Comparison of ENCODE assay signal across 1 cellular context in the genomic region with DNA sequence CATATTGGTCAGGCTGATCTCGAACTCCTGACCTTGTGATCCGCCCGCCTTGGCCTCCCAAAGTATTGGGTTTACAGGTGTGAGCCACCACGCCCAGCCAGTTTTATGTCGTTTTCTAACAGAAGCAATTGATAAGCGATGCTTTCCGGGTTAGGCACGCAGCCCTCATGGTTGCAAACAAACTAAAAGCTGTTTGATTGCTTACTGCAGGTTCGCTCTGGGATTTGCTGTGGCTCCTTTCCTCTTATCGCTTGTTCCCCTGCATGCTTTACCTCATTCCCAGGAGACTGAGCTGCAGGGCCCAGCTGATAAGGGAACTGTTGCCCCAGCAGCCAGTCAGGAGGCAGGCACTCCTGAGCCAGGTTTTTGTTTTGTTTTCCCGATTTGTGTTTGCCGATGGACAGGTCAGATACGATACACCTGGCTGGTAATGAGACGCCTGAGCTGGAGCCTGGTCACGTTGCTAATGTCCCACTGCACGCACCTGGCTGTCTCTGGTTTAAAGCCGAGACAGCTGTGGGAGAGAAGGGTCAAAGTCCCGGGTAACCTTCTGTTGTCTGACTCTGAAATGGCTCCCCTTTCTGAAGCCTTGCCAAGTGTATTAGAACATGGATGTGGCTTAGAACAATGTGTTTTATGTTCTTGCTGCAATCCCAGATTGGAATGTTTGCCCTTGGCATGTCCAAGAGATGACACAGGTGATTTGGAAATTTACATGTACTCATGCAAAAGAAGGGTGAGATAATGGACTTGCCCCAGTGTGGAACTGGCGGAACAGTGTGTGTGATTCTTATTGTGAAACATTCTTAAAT.
TF ChIP-seq lines count a peak whose summit lies in the region.

No MANE protein-coding gene starts in this region.

TF ChIP-seq in HepG2, 621 proteins besides CTCF, POLR2A, EP300 and RAD21 (continued from another document and continues in another):
- TF ChIP-seq, protein P1, sequence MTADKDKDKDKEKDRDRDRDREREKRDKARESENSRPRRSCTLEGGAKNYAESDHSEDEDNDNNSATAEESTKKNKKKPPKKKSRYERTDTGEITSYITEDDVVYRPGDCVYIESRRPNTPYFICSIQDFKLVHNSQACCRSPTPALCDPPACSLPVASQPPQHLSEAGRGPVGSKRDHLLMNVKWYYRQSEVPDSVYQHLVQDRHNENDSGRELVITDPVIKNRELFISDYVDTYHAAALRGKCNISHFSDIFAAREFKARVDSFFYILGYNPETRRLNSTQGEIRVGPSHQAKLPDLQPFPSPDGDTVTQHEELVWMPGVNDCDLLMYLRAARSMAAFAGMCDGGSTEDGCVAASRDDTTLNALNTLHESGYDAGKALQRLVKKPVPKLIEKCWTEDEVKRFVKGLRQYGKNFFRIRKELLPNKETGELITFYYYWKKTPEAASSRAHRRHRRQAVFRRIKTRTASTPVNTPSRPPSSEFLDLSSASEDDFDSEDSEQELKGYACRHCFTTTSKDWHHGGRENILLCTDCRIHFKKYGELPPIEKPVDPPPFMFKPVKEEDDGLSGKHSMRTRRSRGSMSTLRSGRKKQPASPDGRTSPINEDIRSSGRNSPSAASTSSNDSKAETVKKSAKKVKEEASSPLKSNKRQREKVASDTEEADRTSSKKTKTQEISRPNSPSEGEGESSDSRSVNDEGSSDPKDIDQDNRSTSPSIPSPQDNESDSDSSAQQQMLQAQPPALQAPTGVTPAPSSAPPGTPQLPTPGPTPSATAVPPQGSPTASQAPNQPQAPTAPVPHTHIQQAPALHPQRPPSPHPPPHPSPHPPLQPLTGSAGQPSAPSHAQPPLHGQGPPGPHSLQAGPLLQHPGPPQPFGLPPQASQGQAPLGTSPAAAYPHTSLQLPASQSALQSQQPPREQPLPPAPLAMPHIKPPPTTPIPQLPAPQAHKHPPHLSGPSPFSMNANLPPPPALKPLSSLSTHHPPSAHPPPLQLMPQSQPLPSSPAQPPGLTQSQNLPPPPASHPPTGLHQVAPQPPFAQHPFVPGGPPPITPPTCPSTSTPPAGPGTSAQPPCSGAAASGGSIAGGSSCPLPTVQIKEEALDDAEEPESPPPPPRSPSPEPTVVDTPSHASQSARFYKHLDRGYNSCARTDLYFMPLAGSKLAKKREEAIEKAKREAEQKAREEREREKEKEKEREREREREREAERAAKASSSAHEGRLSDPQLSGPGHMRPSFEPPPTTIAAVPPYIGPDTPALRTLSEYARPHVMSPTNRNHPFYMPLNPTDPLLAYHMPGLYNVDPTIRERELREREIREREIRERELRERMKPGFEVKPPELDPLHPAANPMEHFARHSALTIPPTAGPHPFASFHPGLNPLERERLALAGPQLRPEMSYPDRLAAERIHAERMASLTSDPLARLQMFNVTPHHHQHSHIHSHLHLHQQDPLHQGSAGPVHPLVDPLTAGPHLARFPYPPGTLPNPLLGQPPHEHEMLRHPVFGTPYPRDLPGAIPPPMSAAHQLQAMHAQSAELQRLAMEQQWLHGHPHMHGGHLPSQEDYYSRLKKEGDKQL (CRISPR knock-in tag; IDR thresholded peaks at IDR 0.05; ENCODE audit: low read depth), result no peak
- TF ChIP-seq ZNF724P (CRISPR knock-in tag; IDR thresholded peaks at IDR 0.05; ENCODE audit: borderline replicate concordance), result peak; percentile 91; the same call in 1 of the 2 replicates
- TF ChIP-seq, protein P2, sequence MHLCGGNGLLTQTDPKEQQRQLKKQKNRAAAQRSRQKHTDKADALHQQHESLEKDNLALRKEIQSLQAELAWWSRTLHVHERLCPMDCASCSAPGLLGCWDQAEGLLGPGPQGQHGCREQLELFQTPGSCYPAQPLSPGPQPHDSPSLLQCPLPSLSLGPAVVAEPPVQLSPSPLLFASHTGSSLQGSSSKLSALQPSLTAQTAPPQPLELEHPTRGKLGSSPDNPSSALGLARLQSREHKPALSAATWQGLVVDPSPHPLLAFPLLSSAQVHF (CRISPR knock-in tag; IDR thresholded peaks at IDR 0.05), result peak; percentile 69; the same call in 1 of the 2 replicates
- peak; percentile 37; the same call in 1 of the 2 replicates for TF ChIP-seq ZSCAN20 (CRISPR knock-in tag; IDR thresholded peaks at IDR 0.05; ENCODE audit: borderline replicate concordance)
- peak; percentile 97 for TF ChIP-seq SOX13 (IDR thresholded peaks at IDR 0.05)
- TF ChIP-seq SOX13 (CRISPR knock-in tag; conservative IDR thresholded peaks at IDR 0.05 in 1 of 2, IDR thresholded peaks at IDR 0.05 in 1 of 2), result peak in 1 of 2 experiments; percentile 99; a peak in 2 of 4 replicates
- TF ChIP-seq NFE2 (CRISPR knock-in tag; IDR thresholded peaks at IDR 0.05), result peak; percentile 52; the same call in 1 of the 2 replicates
- peak; percentile 81 for TF ChIP-seq TMF1 (CRISPR knock-in tag; IDR thresholded peaks at IDR 0.05; ENCODE audit: low read depth)
- TF ChIP-seq ZNF337 (CRISPR knock-in tag; IDR thresholded peaks at IDR 0.05; ENCODE audit: borderline replicate concordance, low read depth), result peak; percentile 53; the same call in 1 of the 2 replicates
- peak; percentile 67; the same call in 1 of the 2 replicates for TF ChIP-seq MBD4 (IDR thresholded peaks at IDR 0.05; ENCODE audit: borderline replicate concordance, low read length)
- TF ChIP-seq HOXA5 (CRISPR knock-in tag; IDR thresholded peaks at IDR 0.05), result peak; percentile 90
- no peak for TF ChIP-seq SRSF9 (IDR thresholded peaks at IDR 0.05; ENCODE audit: borderline replicate concordance, insufficient read depth, low read depth, low read length, poor library complexity, severe bottlenecking)
- 0 out of 2 replicates have a peak, but pooled peaks have one; percentile 73 for TF ChIP-seq TP53 (CRISPR knock-in tag; conservative IDR thresholded peaks at IDR 0.05)
- TF ChIP-seq ZNF556 (CRISPR knock-in tag; IDR thresholded peaks at IDR 0.05; ENCODE audit: borderline replicate concordance), result peak; percentile 63
- TF ChIP-seq SPEN (CRISPR knock-in tag; IDR thresholded peaks at IDR 0.05; ENCODE audit: low read depth), result peak; percentile 92
- peak; percentile 84; the same call in 1 of the 2 replicates for TF ChIP-seq YEATS4 (CRISPR knock-in tag; IDR thresholded peaks at IDR 0.05; ENCODE audit: borderline replicate concordance)
- TF ChIP-seq MEIS2 (CRISPR knock-in tag; IDR thresholded peaks at IDR 0.05), result peak; percentile 93
- peak; percentile 74; the same call in 1 of the 2 replicates for TF ChIP-seq DNMT3B (CRISPR knock-in tag; conservative IDR thresholded peaks at IDR 0.05)
- TF ChIP-seq, protein P3, sequence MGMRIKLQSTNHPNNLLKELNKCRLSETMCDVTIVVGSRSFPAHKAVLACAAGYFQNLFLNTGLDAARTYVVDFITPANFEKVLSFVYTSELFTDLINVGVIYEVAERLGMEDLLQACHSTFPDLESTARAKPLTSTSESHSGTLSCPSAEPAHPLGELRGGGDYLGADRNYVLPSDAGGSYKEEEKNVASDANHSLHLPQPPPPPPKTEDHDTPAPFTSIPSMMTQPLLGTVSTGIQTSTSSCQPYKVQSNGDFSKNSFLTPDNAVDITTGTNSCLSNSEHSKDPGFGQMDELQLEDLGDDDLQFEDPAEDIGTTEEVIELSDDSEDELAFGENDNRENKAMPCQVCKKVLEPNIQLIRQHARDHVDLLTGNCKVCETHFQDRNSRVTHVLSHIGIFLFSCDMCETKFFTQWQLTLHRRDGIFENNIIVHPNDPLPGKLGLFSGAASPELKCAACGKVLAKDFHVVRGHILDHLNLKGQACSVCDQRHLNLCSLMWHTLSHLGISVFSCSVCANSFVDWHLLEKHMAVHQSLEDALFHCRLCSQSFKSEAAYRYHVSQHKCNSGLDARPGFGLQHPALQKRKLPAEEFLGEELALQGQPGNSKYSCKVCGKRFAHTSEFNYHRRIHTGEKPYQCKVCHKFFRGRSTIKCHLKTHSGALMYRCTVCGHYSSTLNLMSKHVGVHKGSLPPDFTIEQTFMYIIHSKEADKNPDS (CRISPR knock-in tag; IDR thresholded peaks at IDR 0.05), result peak; percentile 39; the same call in 1 of the 2 replicates
- TF ChIP-seq, protein P4, sequence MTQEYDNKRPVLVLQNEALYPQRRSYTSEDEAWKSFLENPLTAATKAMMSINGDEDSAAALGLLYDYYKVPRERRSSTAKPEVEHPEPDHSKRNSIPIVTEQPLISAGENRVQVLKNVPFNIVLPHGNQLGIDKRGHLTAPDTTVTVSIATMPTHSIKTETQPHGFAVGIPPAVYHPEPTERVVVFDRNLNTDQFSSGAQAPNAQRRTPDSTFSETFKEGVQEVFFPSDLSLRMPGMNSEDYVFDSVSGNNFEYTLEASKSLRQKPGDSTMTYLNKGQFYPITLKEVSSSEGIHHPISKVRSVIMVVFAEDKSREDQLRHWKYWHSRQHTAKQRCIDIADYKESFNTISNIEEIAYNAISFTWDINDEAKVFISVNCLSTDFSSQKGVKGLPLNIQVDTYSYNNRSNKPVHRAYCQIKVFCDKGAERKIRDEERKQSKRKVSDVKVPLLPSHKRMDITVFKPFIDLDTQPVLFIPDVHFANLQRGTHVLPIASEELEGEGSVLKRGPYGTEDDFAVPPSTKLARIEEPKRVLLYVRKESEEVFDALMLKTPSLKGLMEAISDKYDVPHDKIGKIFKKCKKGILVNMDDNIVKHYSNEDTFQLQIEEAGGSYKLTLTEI (CRISPR knock-in tag; conservative IDR thresholded peaks at IDR 0.05), result no peak
- peak; percentile 94 for TF ChIP-seq ZFP36L1 (CRISPR knock-in tag; IDR thresholded peaks at IDR 0.05)
- no peak for TF ChIP-seq ZNF30 (CRISPR knock-in tag; IDR thresholded peaks at IDR 0.05)
- TF ChIP-seq, protein P5, sequence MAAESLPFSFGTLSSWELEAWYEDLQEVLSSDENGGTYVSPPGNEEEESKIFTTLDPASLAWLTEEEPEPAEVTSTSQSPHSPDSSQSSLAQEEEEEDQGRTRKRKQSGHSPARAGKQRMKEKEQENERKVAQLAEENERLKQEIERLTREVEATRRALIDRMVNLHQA (CRISPR knock-in tag; IDR thresholded peaks at IDR 0.05), result no peak
- peak; percentile 81 for TF ChIP-seq SP4 (CRISPR knock-in tag; IDR thresholded peaks at IDR 0.05)
- no peak for TF ChIP-seq ZNF17 (CRISPR knock-in tag; IDR thresholded peaks at IDR 0.05)
- 0 out of 2 replicates have a peak, but pooled peaks have one; percentile 72 for TF ChIP-seq GZF1 (CRISPR knock-in tag; IDR thresholded peaks at IDR 0.05)
- TF ChIP-seq KDM6A (CRISPR knock-in tag; IDR thresholded peaks at IDR 0.05; ENCODE audit: low read depth), result peak; percentile 81
- TF ChIP-seq ZNF781 (CRISPR knock-in tag; IDR thresholded peaks at IDR 0.05; ENCODE audit: borderline replicate concordance, not compliant biosample characterization), result peak; percentile 63
- TF ChIP-seq, protein P6, sequence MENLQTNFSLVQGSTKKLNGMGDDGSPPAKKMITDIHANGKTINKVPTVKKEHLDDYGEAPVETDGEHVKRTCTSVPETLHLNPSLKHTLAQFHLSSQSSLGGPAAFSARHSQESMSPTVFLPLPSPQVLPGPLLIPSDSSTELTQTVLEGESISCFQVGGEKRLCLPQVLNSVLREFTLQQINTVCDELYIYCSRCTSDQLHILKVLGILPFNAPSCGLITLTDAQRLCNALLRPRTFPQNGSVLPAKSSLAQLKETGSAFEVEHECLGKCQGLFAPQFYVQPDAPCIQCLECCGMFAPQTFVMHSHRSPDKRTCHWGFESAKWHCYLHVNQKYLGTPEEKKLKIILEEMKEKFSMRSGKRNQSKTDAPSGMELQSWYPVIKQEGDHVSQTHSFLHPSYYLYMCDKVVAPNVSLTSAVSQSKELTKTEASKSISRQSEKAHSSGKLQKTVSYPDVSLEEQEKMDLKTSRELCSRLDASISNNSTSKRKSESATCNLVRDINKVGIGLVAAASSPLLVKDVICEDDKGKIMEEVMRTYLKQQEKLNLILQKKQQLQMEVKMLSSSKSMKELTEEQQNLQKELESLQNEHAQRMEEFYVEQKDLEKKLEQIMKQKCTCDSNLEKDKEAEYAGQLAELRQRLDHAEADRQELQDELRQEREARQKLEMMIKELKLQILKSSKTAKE (CRISPR knock-in tag; IDR thresholded peaks at IDR 0.05; ENCODE audit: borderline replicate concordance), result peak; percentile 97
- peak; percentile 94 for TF ChIP-seq GFI1 (CRISPR knock-in tag; IDR thresholded peaks at IDR 0.05; ENCODE audit: borderline replicate concordance)
- peak; percentile 47; the same call in 1 of the 2 replicates for TF ChIP-seq ZNF547 (CRISPR knock-in tag; IDR thresholded peaks at IDR 0.05)
- TF ChIP-seq ZMYM3 (CRISPR knock-in tag; IDR thresholded peaks at IDR 0.05), result peak; percentile 92
- TF ChIP-seq SMYD3 (CRISPR knock-in tag; IDR thresholded peaks at IDR 0.05), result no peak; the same call in 1 of the 2 replicates
- peak; percentile 97 for TF ChIP-seq ZNF878 (CRISPR knock-in tag; IDR thresholded peaks at IDR 0.05)
- TF ChIP-seq, protein P7, sequence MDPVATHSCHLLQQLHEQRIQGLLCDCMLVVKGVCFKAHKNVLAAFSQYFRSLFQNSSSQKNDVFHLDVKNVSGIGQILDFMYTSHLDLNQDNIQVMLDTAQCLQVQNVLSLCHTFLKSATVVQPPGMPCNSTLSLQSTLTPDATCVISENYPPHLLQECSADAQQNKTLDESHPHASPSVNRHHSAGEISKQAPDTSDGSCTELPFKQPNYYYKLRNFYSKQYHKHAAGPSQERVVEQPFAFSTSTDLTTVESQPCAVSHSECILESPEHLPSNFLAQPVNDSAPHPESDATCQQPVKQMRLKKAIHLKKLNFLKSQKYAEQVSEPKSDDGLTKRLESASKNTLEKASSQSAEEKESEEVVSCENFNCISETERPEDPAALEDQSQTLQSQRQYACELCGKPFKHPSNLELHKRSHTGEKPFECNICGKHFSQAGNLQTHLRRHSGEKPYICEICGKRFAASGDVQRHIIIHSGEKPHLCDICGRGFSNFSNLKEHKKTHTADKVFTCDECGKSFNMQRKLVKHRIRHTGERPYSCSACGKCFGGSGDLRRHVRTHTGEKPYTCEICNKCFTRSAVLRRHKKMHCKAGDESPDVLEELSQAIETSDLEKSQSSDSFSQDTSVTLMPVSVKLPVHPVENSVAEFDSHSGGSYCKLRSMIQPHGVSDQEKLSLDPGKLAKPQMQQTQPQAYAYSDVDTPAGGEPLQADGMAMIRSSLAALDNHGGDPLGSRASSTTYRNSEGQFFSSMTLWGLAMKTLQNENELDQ (CRISPR knock-in tag; IDR thresholded peaks at IDR 0.05; ENCODE audit: borderline replicate concordance), result peak; percentile 34; the same call in 1 of the 2 replicates
- peak; percentile 96 for TF ChIP-seq ERF (CRISPR knock-in tag; IDR thresholded peaks at IDR 0.05)
- TF ChIP-seq ZNF543 (CRISPR knock-in tag; IDR thresholded peaks at IDR 0.05), result peak; percentile 52; the same call in 1 of the 2 replicates
- TF ChIP-seq, protein P8, sequence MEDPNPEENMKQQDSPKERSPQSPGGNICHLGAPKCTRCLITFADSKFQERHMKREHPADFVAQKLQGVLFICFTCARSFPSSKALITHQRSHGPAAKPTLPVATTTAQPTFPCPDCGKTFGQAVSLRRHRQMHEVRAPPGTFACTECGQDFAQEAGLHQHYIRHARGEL (CRISPR knock-in tag; IDR thresholded peaks at IDR 0.05), result peak; percentile 87; the same call in 1 of the 2 replicates
